ENCODE assay signal across 1 cellular context in genomic region chr4:73650255-73650654, GRCh38.
TF ChIP-seq lines count a peak whose summit lies in the region.

No MANE protein-coding gene starts in this region.

TF ChIP-seq in H1, 55 proteins besides CTCF, POLR2A, EP300 and RAD21:
- TF ChIP-seq HDAC2 (IDR thresholded peaks at IDR 0.05; ENCODE audit: borderline replicate concordance in 1 of 2, low read depth in 2 of 2, low read length in 2 of 2) (no peak), TCF12 (IDR thresholded peaks at IDR 0.05; ENCODE audit: low read depth, low read length) (no peak), SP4 (IDR thresholded peaks at IDR 0.05; ENCODE audit: low read length) (no peak), KDM1A (IDR thresholded peaks at IDR 0.05; ENCODE audit: borderline replicate concordance, low read length) (no peak)
